1 cellular context compared by ENCODE assay signal in the genomic region with DNA sequence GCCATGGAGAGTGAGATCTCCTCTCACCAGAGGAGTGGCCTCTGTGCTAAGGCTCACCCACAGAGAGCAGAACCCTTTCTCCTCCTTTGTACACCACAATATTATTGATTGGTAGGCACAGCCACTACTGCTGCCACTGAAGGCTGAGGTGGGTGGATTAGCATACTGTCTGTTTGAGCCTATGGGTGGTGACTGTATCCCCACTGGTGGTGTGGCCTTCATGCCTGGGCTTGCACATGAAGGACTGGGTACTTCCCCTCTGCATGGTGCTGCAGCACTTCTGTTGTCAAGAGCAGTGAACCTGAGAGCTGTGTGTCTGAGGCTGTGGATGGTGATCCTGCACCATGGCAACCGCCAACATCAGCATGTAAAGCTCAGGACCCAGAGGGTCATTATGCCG.
TF ChIP-seq lines count a peak whose summit lies in the region.

No MANE protein-coding gene starts in this region.

TF ChIP-seq in GM12878, 131 proteins besides CTCF, POLR2A, EP300 and RAD21 (continued from another document):
- TF ChIP-seq ESRRA (IDR thresholded peaks at IDR 0.05; ENCODE audit: low read length) = no peak
- no peak for TF ChIP-seq SMAD5 (IDR thresholded peaks at IDR 0.05; ENCODE audit: low read depth)
- no peak for TF ChIP-seq RB1 (IDR thresholded peaks at IDR 0.05; ENCODE audit: borderline replicate concordance)
- no peak for TF ChIP-seq POLR2AphosphoS5 (IDR thresholded peaks at IDR 0.05; ENCODE audit: low read length)
- TF ChIP-seq RAD51 (IDR thresholded peaks at IDR 0.05) = no peak
- no peak for TF ChIP-seq RCOR1 (conservative IDR thresholded peaks at IDR 0.05; ENCODE audit: low read depth, low read length)
- no peak for TF ChIP-seq NFYA (IDR thresholded peaks at IDR 0.05; ENCODE audit: borderline replicate concordance, low read depth, low read length)
- TF ChIP-seq, protein P1, sequence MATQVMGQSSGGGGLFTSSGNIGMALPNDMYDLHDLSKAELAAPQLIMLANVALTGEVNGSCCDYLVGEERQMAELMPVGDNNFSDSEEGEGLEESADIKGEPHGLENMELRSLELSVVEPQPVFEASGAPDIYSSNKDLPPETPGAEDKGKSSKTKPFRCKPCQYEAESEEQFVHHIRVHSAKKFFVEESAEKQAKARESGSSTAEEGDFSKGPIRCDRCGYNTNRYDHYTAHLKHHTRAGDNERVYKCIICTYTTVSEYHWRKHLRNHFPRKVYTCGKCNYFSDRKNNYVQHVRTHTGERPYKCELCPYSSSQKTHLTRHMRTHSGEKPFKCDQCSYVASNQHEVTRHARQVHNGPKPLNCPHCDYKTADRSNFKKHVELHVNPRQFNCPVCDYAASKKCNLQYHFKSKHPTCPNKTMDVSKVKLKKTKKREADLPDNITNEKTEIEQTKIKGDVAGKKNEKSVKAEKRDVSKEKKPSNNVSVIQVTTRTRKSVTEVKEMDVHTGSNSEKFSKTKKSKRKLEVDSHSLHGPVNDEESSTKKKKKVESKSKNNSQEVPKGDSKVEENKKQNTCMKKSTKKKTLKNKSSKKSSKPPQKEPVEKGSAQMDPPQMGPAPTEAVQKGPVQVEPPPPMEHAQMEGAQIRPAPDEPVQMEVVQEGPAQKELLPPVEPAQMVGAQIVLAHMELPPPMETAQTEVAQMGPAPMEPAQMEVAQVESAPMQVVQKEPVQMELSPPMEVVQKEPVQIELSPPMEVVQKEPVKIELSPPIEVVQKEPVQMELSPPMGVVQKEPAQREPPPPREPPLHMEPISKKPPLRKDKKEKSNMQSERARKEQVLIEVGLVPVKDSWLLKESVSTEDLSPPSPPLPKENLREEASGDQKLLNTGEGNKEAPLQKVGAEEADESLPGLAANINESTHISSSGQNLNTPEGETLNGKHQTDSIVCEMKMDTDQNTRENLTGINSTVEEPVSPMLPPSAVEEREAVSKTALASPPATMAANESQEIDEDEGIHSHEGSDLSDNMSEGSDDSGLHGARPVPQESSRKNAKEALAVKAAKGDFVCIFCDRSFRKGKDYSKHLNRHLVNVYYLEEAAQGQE (IDR thresholded peaks at IDR 0.05; ENCODE audit: low read depth, low read length) = no peak
- TF ChIP-seq GATAD2B (conservative IDR thresholded peaks at IDR 0.05; ENCODE audit: low read depth) = no peak
